Comparison of ENCODE assay signal across 8 cellular contexts in the genomic region with DNA sequence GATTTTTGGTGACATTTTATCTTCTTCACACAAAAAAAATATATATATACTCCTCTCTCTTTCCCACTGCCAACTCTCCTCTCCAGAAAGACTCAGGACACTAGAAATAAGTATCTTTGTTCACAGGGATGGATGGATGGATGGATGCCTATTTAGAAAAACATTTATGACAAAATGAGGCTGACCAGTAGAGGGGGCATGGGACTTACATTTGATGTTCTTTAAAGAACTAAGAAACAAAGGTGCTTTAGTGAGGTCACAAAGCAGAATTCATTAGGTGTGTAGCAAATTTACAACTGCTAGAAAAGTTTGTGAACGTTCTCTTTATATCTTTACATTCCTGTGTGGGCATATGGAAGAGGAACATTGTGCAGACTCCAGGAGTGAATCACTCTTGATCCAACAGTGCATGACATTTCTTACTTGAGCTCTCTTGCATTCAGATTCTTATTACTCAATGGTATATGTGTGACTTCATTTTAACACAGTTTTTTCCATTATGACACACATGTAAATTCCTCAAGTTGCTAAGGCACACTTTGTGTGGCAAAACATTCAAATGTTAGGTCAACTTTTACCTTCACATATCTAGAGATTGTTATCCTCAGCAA. TPM values are rescaled to one million over a fixed set of nuclear protein-coding genes. Genes with fewer than 3 reads are reported as not detected.
DNase-seq lines count a peak whose midpoint lies in the region; ATAC-seq, FAIRE-seq and TF ChIP-seq lines count a peak whose summit lies in the region.

No MANE protein-coding gene starts in this region.

- DNase-seq in SIG-M5 treated with dmso at 0.1 percent for 504 hours (lab: John Stamatoyannopoulos, UW; ENCODE audit: unreplicated experiment) = peak; percentile 45
- DNase-seq in SIG-M5 (lab: John Stamatoyannopoulos, UW) = no peak
- no peak for DNase-seq in HTR-8/SVneo (ENCODE audit: insufficient read length, low spot score)
- peak; percentile 78 for DNase-seq in RCC 7860 (ENCODE audit: low spot score)
- DNase-seq in kidney glomerular epithelial cell (lab: John Stamatoyannopoulos, UW) = peak; percentile 75
- DNase-seq in upper lobe of left lung = no peak

- no peak overlapping the region for H3K4me3 ChIP-seq in upper lobe of left lung

- no peaks in the 10 kb centered on the region for H3K27me3 ChIP-seq in upper lobe of left lung

- no peak for TF ChIP-seq POLR2A in upper lobe of left lung (IDR thresholded peaks at IDR 0.05)

- no peak overlapping the region for H3K27ac ChIP-seq in upper lobe of left lung

- H3K27me3 Mint-ChIP-seq in brain = no peaks in the 10 kb centered on the region

- no peaks in the 10 kb centered on the region for H3K9me3 ChIP-seq in upper lobe of left lung

- H3K36me3 ChIP-seq in upper lobe of left lung = no peaks in the 10 kb centered on the region

- H3K27ac Mint-ChIP-seq in brain = no peak overlapping the region

- no peaks in the 10 kb centered on the region for H3K4me1 ChIP-seq in upper lobe of left lung

- TF ChIP-seq CTCF in brain (conservative IDR thresholded peaks at IDR 0.05) = peak; percentile 67 to 70
- peak; percentile 25 to 60 (median 49) for TF ChIP-seq CTCF in upper lobe of left lung (IDR thresholded peaks at IDR 0.05)

- H3K36me3 Mint-ChIP-seq in brain = no peaks in the 10 kb centered on the region

- peaks cover 0 to 11% (median 4%) of the 10 kb centered on the region in 5 experiments for H3K9me3 Mint-ChIP-seq in brain

- ATAC-seq in upper lobe of left lung (ENCODE audit: low FRiP score in 2 of 2) (peak in 1 of 2 donors; percentile 72), GM19455 (IDR thresholded peaks at IDR 0.05; ENCODE audit: unreplicated experiment) (no peak)

- H3K4me3 Mint-ChIP-seq in brain = no peak overlapping the region

- FAIRE-seq in HTR-8/SVneo (lab: Jason Lieb, UNC) (peak; percentile 66), RCC 7860 (lab: Jason Lieb, UNC) (peak; percentile 30)

- no peaks in the 10 kb centered on the region for H3K4me1 Mint-ChIP-seq in brain

- TF ChIP-seq EP300 in upper lobe of left lung (IDR thresholded peaks at IDR 0.05) = no peak

- 17 to 22% methylated on average over 1 of the region's 1 CpG for WGBS in upper lobe of left lung, 2 donors

RNA-seq across cellular contexts. Expression of a gene that starts 15.8 kb away (rescaled TPM):
- polyA plus RNA-seq in brain (ENCODE audit: insufficient read depth, low read depth, low replicate concordance) = 25.1 TPM
- 10 to 100 TPM; 23.0 to 35.9 (median 27.6) TPM for total RNA-seq in upper lobe of left lung

RNA-seq across cellular contexts. Expression of a gene that starts 45.9 kb away (rescaled TPM):
- polyA plus RNA-seq in brain (ENCODE audit: insufficient read depth, low read depth, low replicate concordance) = 12.9 TPM
- 10 to 100 TPM in 4 of 6 donors, 1 to 10 TPM in 2; 3.1 to 46.6 (median 13.9) TPM for total RNA-seq in upper lobe of left lung

Comparison
In these comparisons a context has a peak if more than half of its experiments do, and no peak if none do; other contexts are left out.
1. DNase-seq: peak in SIG-M5 treated with dmso at 0.1 percent for 504 hours (single experiment), RCC 7860 (single experiment) and kidney glomerular epithelial cell (single experiment); none in SIG-M5 (single experiment), HTR-8/SVneo (single experiment) and upper lobe of left lung (0 of 2).